8 cellular contexts compared by ENCODE assay signal in the genomic region with DNA sequence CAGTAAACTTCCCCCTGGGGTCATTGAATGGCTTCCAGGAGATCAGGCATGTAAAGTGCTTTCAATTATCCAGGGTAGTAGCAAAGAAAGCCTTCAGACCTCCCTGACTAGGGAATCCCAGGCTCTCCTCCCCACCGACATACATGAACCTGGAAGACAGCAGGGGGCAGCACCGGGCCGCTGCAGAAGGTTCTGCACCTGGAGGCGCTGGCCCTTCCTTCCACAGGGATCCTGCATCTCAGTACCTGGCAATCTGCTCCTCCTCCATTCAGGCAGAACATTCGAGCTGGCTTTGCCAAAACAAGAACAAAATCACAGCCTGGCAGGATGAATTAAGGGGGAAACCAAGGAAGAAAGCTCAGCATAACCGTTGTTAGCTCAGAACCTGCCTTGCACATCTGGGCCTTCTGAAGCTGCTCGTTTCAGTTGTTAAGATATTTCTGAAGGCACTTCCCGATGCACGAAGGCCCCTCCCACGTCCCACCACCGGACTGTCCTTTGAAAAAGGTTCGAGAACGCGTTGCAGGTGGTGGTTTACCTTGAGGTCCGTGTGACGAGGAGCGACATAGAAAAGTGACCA.
DNase-seq lines count a peak whose midpoint lies in the region; ATAC-seq, FAIRE-seq and TF ChIP-seq lines count a peak whose summit lies in the region.

No MANE protein-coding gene starts in this region.

- no peak for TF ChIP-seq POLR2A in Peyer's patch (IDR thresholded peaks at IDR 0.05)

- H3K4me3 ChIP-seq in BE2C (ENCODE audit: low read depth, low read length) (no peak overlapping the region), Peyer's patch (no peak overlapping the region), fibroblast of pulmonary artery (replicated peaks; ENCODE audit: low read depth, low read length) (no peak overlapping the region), small intestine (ENCODE audit: low read depth in 1 of 2, low read length in 2 of 2) (no peak overlapping the region)

- ATAC-seq in GM19328 (IDR thresholded peaks at IDR 0.05; ENCODE audit: unreplicated experiment) (no peak), GM21576 (IDR thresholded peaks at IDR 0.05; ENCODE audit: unreplicated experiment) (no peak)

- H3K27ac ChIP-seq in Peyer's patch (no peak overlapping the region), small intestine (ENCODE audit: low read depth in 1 of 2, low read length in 1 of 2) (no peak overlapping the region)

- TF ChIP-seq CTCF in BE2C (IDR thresholded peaks at IDR 0.05; ENCODE audit: low read depth, low read length), result peak; percentile 86
- TF ChIP-seq CTCF in GM20000 (IDR thresholded peaks at IDR 0.05; ENCODE audit: extremely low read depth, missing control alignments), result peak; percentile 33
- peak in 4 of 6 experiments; percentile 35 to 53 (median 52) for TF ChIP-seq CTCF in Peyer's patch (IDR thresholded peaks at IDR 0.05)
- peak; percentile 75 for TF ChIP-seq CTCF in fibroblast of pulmonary artery (IDR thresholded peaks at IDR 0.05; ENCODE audit: low read length, missing control alignments)

- H3K27me3 ChIP-seq in BE2C, result no peaks in the 10 kb centered on the region
- no peaks in the 10 kb centered on the region for H3K27me3 ChIP-seq in Peyer's patch
- H3K27me3 ChIP-seq in small intestine (ENCODE audit: control insufficient read depth in 2 of 2, insufficient read depth in 2 of 2, low read length in 2 of 2), result no peaks in the 10 kb centered on the region

- DNase-seq in BE2C (peak; percentile 80), GM20000 (ENCODE audit: low spot score) (no peak), Peyer's patch (peak in 2 of 3 donors; percentile 65 to 71), fibroblast of pulmonary artery (ENCODE audit: low read depth) (peak; percentile 41), small intestine (peak; percentile 52), AML-193 (lab: John Stamatoyannopoulos, UW) (no peak)

- FAIRE-seq in small intestine (lab: Jason Lieb, UNC), result no peak

- 54 to 69% (median 69%) methylated on average over 17 of the region's 17 CpGs for WGBS in small intestine, 3 donors

- H3K4me1 ChIP-seq in BE2C, result no peaks in the 10 kb centered on the region; the same call in 1 of the 2 replicates
- no peaks in the 10 kb centered on the region for H3K4me1 ChIP-seq in Peyer's patch
- H3K4me1 ChIP-seq in small intestine (ENCODE audit: control insufficient read depth in 2 of 2, insufficient read depth in 1 of 2, low read depth in 1 of 2, low read length in 1 of 2), result no peaks in the 10 kb centered on the region

- no peaks in the 10 kb centered on the region for H3K36me3 ChIP-seq in BE2C
- no peaks in the 10 kb centered on the region for H3K36me3 ChIP-seq in Peyer's patch
- no peaks in the 10 kb centered on the region for H3K36me3 ChIP-seq in small intestine (ENCODE audit: control insufficient read depth in 2 of 2, insufficient read depth in 2 of 2, low read length in 2 of 2)

- H3K9me3 ChIP-seq in BE2C, result no peaks in the 10 kb centered on the region
- H3K9me3 ChIP-seq in Peyer's patch, result no peaks in the 10 kb centered on the region
- no peaks in the 10 kb centered on the region for H3K9me3 ChIP-seq in small intestine (ENCODE audit: control insufficient read depth, low read depth)

Comparison
In these comparisons a context has a peak if more than half of its experiments do, and no peak if none do; other contexts are left out.
1. DNase-seq: peak in BE2C (single experiment), Peyer's patch (2 of 3), fibroblast of pulmonary artery (single experiment) and small intestine (single experiment); none in GM20000 (single experiment) and AML-193 (0 of 2).
2. CTCF ChIP-seq: peak in every context shown above with its lines; median percentile 86 in BE2C; 75 in fibroblast of pulmonary artery; 52 in Peyer's patch; 33 in GM20000.